In the genomic region with DNA sequence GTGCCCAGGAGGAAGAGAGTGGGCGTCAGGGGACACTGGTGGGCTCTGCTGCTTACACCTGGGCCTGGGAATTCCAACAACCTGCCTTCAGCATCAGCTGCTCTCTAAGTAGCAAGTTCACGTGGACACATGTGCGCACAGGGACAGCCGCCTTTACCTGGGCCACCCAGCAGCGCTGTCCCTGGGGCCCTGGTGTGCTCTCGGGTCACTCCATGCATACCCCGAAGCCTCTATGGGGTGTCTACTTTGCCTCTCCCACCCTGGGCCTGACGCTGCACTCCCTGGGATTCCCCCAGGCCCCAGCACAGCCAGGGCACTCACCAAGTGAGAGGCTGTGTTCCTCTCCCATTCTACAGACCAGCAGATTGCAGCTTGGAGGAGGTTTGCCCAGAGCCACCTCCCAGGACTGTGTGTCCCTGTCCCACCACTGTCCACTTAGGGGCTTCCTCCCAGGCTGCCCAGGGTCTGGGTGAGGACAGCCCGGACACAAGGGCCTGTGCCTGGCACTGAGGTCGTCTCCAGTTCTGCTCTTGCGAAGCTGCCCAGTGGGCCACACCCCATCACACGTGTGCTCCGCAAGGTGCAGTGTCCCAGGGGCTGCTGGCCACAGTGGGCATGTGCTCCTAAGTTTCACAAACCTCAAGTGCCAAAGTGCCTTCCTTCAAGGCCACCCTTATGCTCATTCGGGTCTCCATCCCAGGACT, we compare ENCODE assay signal across 12 cellular contexts. TPM values are rescaled to one million over a fixed set of nuclear protein-coding genes. Genes with fewer than 3 reads are reported as not detected.
DNase-seq lines count a peak whose midpoint lies in the region; ATAC-seq and TF ChIP-seq lines count a peak whose summit lies in the region.
"Had no signal": no experiment of that assay in that cellular context is flagged by ENCODE, and none has a peak within 500 bp of the region (broad histone marks: within the 10 kb centered on the region; RNA-seq: fewer than 3 reads in every experiment).

No MANE protein-coding gene starts in this region.

- ATAC-seq in activated T-cell treated with anti-CD3 and anti-CD28 coated beads, Interleukin-2, amount 50 U/mL, for 4 hours: no peak
- no peak for ATAC-seq in naive thymus-derived CD8-positive, alpha-beta T cell
- ATAC-seq in HG03175 (IDR thresholded peaks at IDR 0.05; ENCODE audit: unreplicated experiment) (no peak), HG03095 (IDR thresholded peaks at IDR 0.05; ENCODE audit: unreplicated experiment) (no peak)

- H3K4me1 Mint-ChIP-seq in activated T-cell treated with anti-CD3 and anti-CD28 coated beads, Interleukin-2, amount 50 U/mL, for 24 hours (ENCODE audit: low read depth): peaks cover 77% of the 10 kb centered on the region
- H3K4me1 Mint-ChIP-seq in activated T-cell treated with anti-CD3 and anti-CD28 coated beads, Interleukin-2, amount 50 U/mL, for 4 hours (ENCODE audit: low read depth): peaks cover 66% of the 10 kb centered on the region
- H3K4me1 Mint-ChIP-seq in chondrocyte (ENCODE audit: low read depth): peaks cover 62% of the 10 kb centered on the region
- H3K4me1 Mint-ChIP-seq in naive thymus-derived CD8-positive, alpha-beta T cell: peaks cover 41 to 88% (median 76%) of the 10 kb centered on the region in 4 donors

- peak overlapping the region; percentile 70 to 96 (median 71) for H3K27ac ChIP-seq in thyroid gland
- H3K27ac ChIP-seq: brain microvascular endothelial cell had no signal

- H3K9me3 ChIP-seq in thyroid gland: no peaks in the 10 kb centered on the region

- no peaks in the 10 kb centered on the region for H3K27me3 ChIP-seq in thyroid gland
- H3K27me3 ChIP-seq: brain microvascular endothelial cell had no signal

- peaks cover 11 to 17% of the 10 kb centered on the region in 2 donors for H3K36me3 ChIP-seq in thyroid gland

- 80 to 91% methylated on average over 3 to 12 of the region's 14 CpGs for WGBS in thyroid gland, 2 donors

- no peaks in the 10 kb centered on the region for H3K27me3 Mint-ChIP-seq in activated T-cell treated with anti-CD3 and anti-CD28 coated beads, Interleukin-2, amount 50 U/mL, for 24 hours
- H3K27me3 Mint-ChIP-seq in activated T-cell treated with anti-CD3 and anti-CD28 coated beads, Interleukin-2, amount 50 U/mL, for 4 hours (ENCODE audit: low read depth): no peaks in the 10 kb centered on the region
- H3K27me3 Mint-ChIP-seq in chondrocyte (ENCODE audit: low read depth): no peaks in the 10 kb centered on the region
- no peaks in the 10 kb centered on the region for H3K27me3 Mint-ChIP-seq in naive thymus-derived CD8-positive, alpha-beta T cell
- H3K27me3 Mint-ChIP-seq: memory B cell had no signal

- peaks cover 65 to 81% of the 10 kb centered on the region in 2 donors for H3K4me1 ChIP-seq in thyroid gland

- H3K9me3 Mint-ChIP-seq in activated T-cell treated with anti-CD3 and anti-CD28 coated beads, Interleukin-2, amount 50 U/mL, for 24 hours: no peaks in the 10 kb centered on the region
- H3K9me3 Mint-ChIP-seq in activated T-cell treated with anti-CD3 and anti-CD28 coated beads, Interleukin-2, amount 50 U/mL, for 4 hours: no peaks in the 10 kb centered on the region
- H3K9me3 Mint-ChIP-seq in chondrocyte (ENCODE audit: low read depth): no peaks in the 10 kb centered on the region
- H3K9me3 Mint-ChIP-seq in naive thymus-derived CD8-positive, alpha-beta T cell: no peaks in the 10 kb centered on the region
- H3K9me3 Mint-ChIP-seq: memory B cell had no signal

- H3K36me3 Mint-ChIP-seq in activated T-cell treated with anti-CD3 and anti-CD28 coated beads, Interleukin-2, amount 50 U/mL, for 24 hours (ENCODE audit: low read depth): peaks cover 67% of the 10 kb centered on the region
- H3K36me3 Mint-ChIP-seq in activated T-cell treated with anti-CD3 and anti-CD28 coated beads, Interleukin-2, amount 50 U/mL, for 4 hours (ENCODE audit: insufficient read depth): peaks cover 11% of the 10 kb centered on the region
- peaks cover 7% of the 10 kb centered on the region for H3K36me3 Mint-ChIP-seq in chondrocyte (ENCODE audit: low read depth)
- peaks cover 0 to 22% (median 7%) of the 10 kb centered on the region in 3 donors for H3K36me3 Mint-ChIP-seq in naive thymus-derived CD8-positive, alpha-beta T cell
- H3K36me3 Mint-ChIP-seq: memory B cell had no signal

- H3K4me3 ChIP-seq in thyroid gland (replicated peaks in 1 of 3): no peak overlapping the region

- peak overlapping the region; percentile 90 for H3K27ac Mint-ChIP-seq in activated T-cell treated with anti-CD3 and anti-CD28 coated beads, Interleukin-2, amount 50 U/mL, for 24 hours
- H3K27ac Mint-ChIP-seq in chondrocyte (ENCODE audit: unreplicated experiment): peak overlapping the region; percentile 54
- peak overlapping the region; percentile 61 to 99 (median 92) for H3K27ac Mint-ChIP-seq in naive thymus-derived CD8-positive, alpha-beta T cell
- H3K27ac Mint-ChIP-seq: memory B cell had no signal

- no peak overlapping the region for H3K4me3 Mint-ChIP-seq in activated T-cell treated with anti-CD3 and anti-CD28 coated beads, Interleukin-2, amount 50 U/mL, for 24 hours
- H3K4me3 Mint-ChIP-seq in activated T-cell treated with anti-CD3 and anti-CD28 coated beads, Interleukin-2, amount 50 U/mL, for 4 hours: no peak overlapping the region
- H3K4me3 Mint-ChIP-seq in chondrocyte (ENCODE audit: unreplicated experiment): no peak overlapping the region
- H3K4me3 Mint-ChIP-seq in naive thymus-derived CD8-positive, alpha-beta T cell: peak overlapping the region in 8 of 10 donors; percentile 12 to 73 (median 42)
- H3K4me3 Mint-ChIP-seq: memory B cell had no signal

- no peak for TF ChIP-seq CTCF in chondrocyte (IDR thresholded peaks at IDR 0.05)
- no peak for TF ChIP-seq CTCF in thyroid gland (IDR thresholded peaks at IDR 0.05)

- intact Hi-C loops in thyroid gland (cut with DNase I): no loop called here

- POLR2A ChIA-PET in naive thymus-derived CD8-positive, alpha-beta T cell (lab: Charles Lee): interaction anchor here (0.5 to 7.8 kb wide), 5 partner anchors 8 to 77 kb away, joined by 3 to 54 read pairs (median 6); a partner anchor contains a TSS

- no peak for TF ChIP-seq POLR2A in thyroid gland (IDR thresholded peaks at IDR 0.05)

- no peak for DNase-seq in activated T-cell treated with anti-CD3 and anti-CD28 coated beads, Interleukin-2, amount 50 U/mL, for 24 hours
- no peak for DNase-seq in activated T-cell treated with anti-CD3 and anti-CD28 coated beads, Interleukin-2, amount 50 U/mL, for 4 hours
- DNase-seq in chondrocyte (ENCODE audit: low spot score) (peak; percentile 71), thyroid gland (peak in 1 of 2 donors; percentile 4), SKM-1 (lab: John Stamatoyannopoulos, UW; ENCODE audit: unreplicated experiment) (no peak)
- DNase-seq in naive thymus-derived CD8-positive, alpha-beta T cell: peak in 1 of 10 donors; percentile 18
- DNase-seq: ACHN, brain microvascular endothelial cell had no signal

RNA-seq across cellular contexts. Expression of a gene that starts 5.9 kb away (rescaled TPM):
- 10 to 100 TPM; 48.6 to 69.8 (median 50.1) TPM for total RNA-seq in activated T-cell treated with anti-CD3 and anti-CD28 coated beads, Interleukin-2, amount 50 U/mL, for 4 hours
- total RNA-seq in chondrocyte (31.5 to 35.4 TPM (median 33.6 TPM) in 3 replicates), thyroid gland (100 to 1,000 TPM in 2 of 4 donors, 10 to 100 TPM in 2; 82.9 to 168 (median 121) TPM)
- 10 to 100 TPM; 33.8 to 35.6 TPM for total RNA-seq in naive thymus-derived CD8-positive, alpha-beta T cell
- 10 to 100 TPM; 78.5 to 97.6 (median 96.0) TPM for polyA plus RNA-seq in naive thymus-derived CD8-positive, alpha-beta T cell

RNA-seq across cellular contexts. Expression of a gene that starts 32.1 kb away (rescaled TPM):
- 10 to 100 TPM; 25.5 to 33.8 (median 28.4) TPM for total RNA-seq in activated T-cell treated with anti-CD3 and anti-CD28 coated beads, Interleukin-2, amount 50 U/mL, for 4 hours
- total RNA-seq in chondrocyte: 28.3 to 41.7 TPM (median 40.5 TPM) in 3 replicates
- total RNA-seq in naive thymus-derived CD8-positive, alpha-beta T cell: 10 to 100 TPM; 68.9 to 71.2 TPM
- polyA plus RNA-seq in naive thymus-derived CD8-positive, alpha-beta T cell: 10 to 100 TPM; 56.3 to 62.9 (median 56.9) TPM
- total RNA-seq in thyroid gland: 10 to 100 TPM; 37.0 to 61.8 (median 49.1) TPM

RNA-seq across cellular contexts. Expression of a gene that starts 55.8 kb away (rescaled TPM):
- 1 to 10 TPM; 2.7 to 3.3 (median 3.0) TPM for total RNA-seq in activated T-cell treated with anti-CD3 and anti-CD28 coated beads, Interleukin-2, amount 50 U/mL, for 4 hours
- total RNA-seq in chondrocyte (0.44 to 3.3 TPM (median 2.3 TPM) in 3 replicates), thyroid gland (1 to 10 TPM in 3 of 4 donors, under 1 TPM in 1; 0.94 to 8.5 (median 8.1) TPM)
- total RNA-seq in naive thymus-derived CD8-positive, alpha-beta T cell: under 1 TPM in 1 of 2 experiments, not detected in 1; 0.27 TPM
- polyA plus RNA-seq in naive thymus-derived CD8-positive, alpha-beta T cell: not detected
- total RNA-seq: fibroblast of villous mesenchyme had no signal

Comparison
In these comparisons a context has a peak if more than half of its experiments do, and no peak if none do; other contexts are left out.
1. H3K4me3 Mint-ChIP-seq: peak in naive thymus-derived CD8-positive, alpha-beta T cell (8 of 10); none in activated T-cell treated with anti-CD3 and anti-CD28 coated beads, Interleukin-2, amount 50 U/mL, for 24 hours (single experiment), activated T-cell treated with anti-CD3 and anti-CD28 coated beads, Interleukin-2, amount 50 U/mL, for 4 hours (single experiment) and chondrocyte (single experiment).
2. Peak in every context shown above with its lines, with median percentiles within 50 percentile points of each other: H3K27ac Mint-ChIP-seq.